ENCODE assay signal across 8 cellular contexts in genomic region chr19:18191640-18192062, GRCh38. TPM values are rescaled to one million over a fixed set of nuclear protein-coding genes. Genes with fewer than 3 reads are reported as not detected.
A peak's percentile ranks its signal among the peaks of the same experiment; 100 is the strongest.
DNase-seq lines count a peak whose midpoint lies in the region; ATAC-seq and TF ChIP-seq lines count a peak whose summit lies in the region.

No MANE protein-coding gene starts in this region.

- H3K4me2 ChIP-seq in SU-DHL-6 (ENCODE audit: low read depth, low read length, poor library complexity, severe bottlenecking), result peak overlapping the region; percentile 60
- peak overlapping the region; percentile 49 for H3K4me2 ChIP-seq in fibroblast of lung (ENCODE audit: extremely low read depth, insufficient read depth, low read length)

- H3K27me3 ChIP-seq in SU-DHL-6 (ENCODE audit: low read length) (no peaks in the 10 kb centered on the region), fibroblast of lung (ENCODE audit: control insufficient read depth, insufficient read depth, low read length) (no peaks in the 10 kb centered on the region)

- H4K20me1 ChIP-seq in SU-DHL-6 (ENCODE audit: low read depth, low read length), result no peaks in the 10 kb centered on the region; the same call in 1 of the 2 replicates
- H4K20me1 ChIP-seq in fibroblast of lung (ENCODE audit: control insufficient read depth, extremely low read depth, insufficient read depth, low read length), result no peaks in the 10 kb centered on the region

- H3K4me1 ChIP-seq in fibroblast of lung (ENCODE audit: control insufficient read depth, extremely low read depth, insufficient read depth, low read length), result no peaks in the 10 kb centered on the region

- H3K9me2 ChIP-seq in SU-DHL-6 (replicated peaks; ENCODE audit: insufficient read depth, low read length), result no peaks in the 10 kb centered on the region

- peaks cover 50% of the 10 kb centered on the region for H3F3A ChIP-seq in SU-DHL-6 (ENCODE audit: insufficient read depth)

- no peak for TF ChIP-seq CTCF in SU-DHL-6 (IDR thresholded peaks at IDR 0.05; ENCODE audit: insufficient read depth, low read length, poor library complexity, severe bottlenecking)
- no peak for TF ChIP-seq CTCF in fibroblast of lung (conservative IDR thresholded peaks at IDR 0.05 in 1 of 2, IDR thresholded peaks at IDR 0.05 in 1 of 2; ENCODE audit: low read depth in 1 of 2, low read length in 2 of 2)

- 0 out of 2 replicates have a peak overlapping the region, but pooled peaks have one; percentile 4 for H3K4me3 ChIP-seq in GM08714 (ENCODE audit: low read length)
- H3K4me3 ChIP-seq in SU-DHL-6 (ENCODE audit: insufficient read depth, low read length, poor library complexity, severe bottlenecking), result peak overlapping the region; percentile 3
- H3K4me3 ChIP-seq in fibroblast of lung (replicated peaks in 1 of 4; ENCODE audit: control extremely low read depth in 1 of 4, insufficient read depth in 1 of 4, low read depth in 3 of 4, low read length in 4 of 4), result peak overlapping the region; percentile 51 to 88 (median 60)
- peak overlapping the region; percentile 60 for H3K4me3 ChIP-seq in skeletal muscle cell (ENCODE audit: low read depth, low read length)

- H3K9ac ChIP-seq in SU-DHL-6 (ENCODE audit: low read length), result peak overlapping the region; percentile 39
- no peak overlapping the region for H3K9ac ChIP-seq in fibroblast of lung (ENCODE audit: insufficient read depth, low read length)

- H3K36me3 ChIP-seq in SU-DHL-6 (ENCODE audit: low read length) (no peaks in the 10 kb centered on the region), fibroblast of lung (ENCODE audit: control insufficient read depth, insufficient read depth, low read length) (peaks cover 2% of the 10 kb centered on the region)

- H3K27ac ChIP-seq in SU-DHL-6 (ENCODE audit: low read depth, low read length) (peak overlapping the region; percentile 79), fibroblast of lung (ENCODE audit: insufficient read depth, low read length) (peak overlapping the region; percentile 87)

- no peak for ATAC-seq in HG03378 (IDR thresholded peaks at IDR 0.05; ENCODE audit: unreplicated experiment)

- H3K9me3 ChIP-seq in SU-DHL-6 (ENCODE audit: insufficient read depth, low read length), result no peaks in the 10 kb centered on the region
- H3K9me3 ChIP-seq in fibroblast of lung (ENCODE audit: control insufficient read depth, insufficient read depth, low read depth, low read length), result no peaks in the 10 kb centered on the region

- H2AFZ ChIP-seq in SU-DHL-6 (ENCODE audit: low read depth, low read length, severe bottlenecking) (peak overlapping the region; percentile 12), fibroblast of lung (ENCODE audit: low read length) (peak overlapping the region; percentile 20)

- peaks cover 10% of the 10 kb centered on the region for H3K79me2 ChIP-seq in SU-DHL-6 (ENCODE audit: insufficient read depth, low read length)
- no peaks in the 10 kb centered on the region for H3K79me2 ChIP-seq in fibroblast of lung (ENCODE audit: control insufficient read depth, insufficient read depth, low read length)

- DNase-seq in fibroblast of lung (ENCODE audit: low read depth in 2 of 2), result no peak
- no peak for DNase-seq in skeletal muscle cell (ENCODE audit: low read depth)
- no peak for DNase-seq in NCI-H187 treated with DMSO at 0.1 percent for 48 hours (lab: John Stamatoyannopoulos, UW)
- DNase-seq in NCI-H146 treated with DMSO at 0.1 percent for 48 hours (lab: John Stamatoyannopoulos, UW; ENCODE audit: unreplicated experiment), result no peak
- no peak for DNase-seq in DMS 273 treated with DMSO at 0.1 percent for 48 hours (lab: John Stamatoyannopoulos, UW)

RNA-seq across cellular contexts. Expression of gene MPV17L2, which starts 1.4 kb away (rescaled TPM):
- total RNA-seq in fibroblast of lung, result 4.1 and 4.6 TPM in 2 replicates
- polyA plus RNA-seq in fibroblast of lung, result 9.4 and 16.7 TPM in 2 replicates
- polyA plus RNA-seq in fibroblast of lung (2012), result 10.2 and 18.3 TPM in 2 replicates
- polyA minus RNA-seq in fibroblast of lung (ENCODE audit: low replicate concordance), result 25.6 and 48.3 TPM in 2 replicates

RNA-seq across cellular contexts. Expression of gene RAB3A, which starts 12.2 kb away (rescaled TPM):
- total RNA-seq in fibroblast of lung, result 0.77 and 2.0 TPM in 2 replicates
- 3.6 and 10.1 TPM in 2 replicates for polyA plus RNA-seq in fibroblast of lung
- 4.7 and 10.5 TPM in 2 replicates for polyA plus RNA-seq in fibroblast of lung (2012)
- 17.8 and 47.5 TPM in 2 replicates for polyA minus RNA-seq in fibroblast of lung (ENCODE audit: low replicate concordance)

RNA-seq across cellular contexts. Expression of gene IFI30, which starts 18.0 kb away (rescaled TPM):
- 3.1 and 8.8 TPM in 2 replicates for total RNA-seq in fibroblast of lung
- 15.8 and 50.9 TPM in 2 replicates for polyA plus RNA-seq in fibroblast of lung
- 19.6 and 57.5 TPM in 2 replicates for polyA plus RNA-seq in fibroblast of lung (2012)
- polyA minus RNA-seq in fibroblast of lung (ENCODE audit: low replicate concordance), result 15.8 and 53.5 TPM in 2 replicates

RNA-seq across cellular contexts. Expression of gene PDE4C, which starts 34.6 kb away (rescaled TPM):
- 1.3 and 2.0 TPM in 2 replicates for total RNA-seq in fibroblast of lung
- 0.09 and 0.35 TPM in 2 replicates for polyA plus RNA-seq in fibroblast of lung
- 0.52 and 1.6 TPM in 2 replicates for polyA plus RNA-seq in fibroblast of lung (2012)
- not detected in 2 replicates for polyA minus RNA-seq in fibroblast of lung (ENCODE audit: low replicate concordance)

RNA-seq across cellular contexts. Expression of gene PIK3R2, which starts 38.7 kb away (rescaled TPM):
- total RNA-seq in fibroblast of lung, result 10.1 and 11.3 TPM in 2 replicates
- polyA plus RNA-seq in fibroblast of lung, result 18.4 and 29.5 TPM in 2 replicates
- 32.6 and 45.1 TPM in 2 replicates for polyA plus RNA-seq in fibroblast of lung (2012)
- 25.4 and 35.9 TPM in 2 replicates for polyA minus RNA-seq in fibroblast of lung (ENCODE audit: low replicate concordance)

Comparison
In these comparisons a context has a peak if more than half of its experiments do, and no peak if none do; other contexts are left out.
1. H3K4me3 ChIP-seq: peak in every context shown above with its lines; median percentile 60 in fibroblast of lung; 60 in skeletal muscle cell; 4 in GM08714; 3 in SU-DHL-6.